Comparison of ENCODE assay signal across 9 cellular contexts in the genomic region with DNA sequence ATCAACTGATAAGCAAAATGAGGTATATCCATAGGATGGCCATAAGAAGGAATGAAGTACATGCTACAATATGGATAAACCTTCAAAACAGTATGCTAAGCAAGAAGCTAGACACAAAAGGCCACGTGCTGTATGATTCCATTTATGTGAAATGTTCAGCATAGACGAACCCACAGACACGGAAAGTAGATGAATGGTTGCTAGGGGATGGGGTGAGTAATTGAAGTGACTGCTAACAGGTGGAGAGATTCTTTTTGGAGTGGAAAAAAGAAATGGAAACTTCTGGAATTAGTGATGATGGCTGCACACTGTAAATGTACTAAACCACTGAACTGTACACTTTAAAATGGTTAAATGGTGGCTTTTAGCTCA. TPM values are rescaled to one million over a fixed set of nuclear protein-coding genes. Genes with fewer than 3 reads are reported as not detected.
DNase-seq lines count a peak whose midpoint lies in the region; ATAC-seq, FAIRE-seq and TF ChIP-seq lines count a peak whose summit lies in the region.
"Had no signal": no experiment of that assay in that cellular context is flagged by ENCODE, and none has a peak within 500 bp of the region (broad histone marks: within the 10 kb centered on the region; RNA-seq: fewer than 3 reads in every experiment).

No MANE protein-coding gene starts in this region.

- no peak for TF ChIP-seq EP300 in HepG2 (IDR thresholded peaks at IDR 0.05; ENCODE audit: low read depth in 2 of 2, low read length in 2 of 2)
- no peak for TF ChIP-seq EP300 in HepG2 (CRISPR knock-in tag; IDR thresholded peaks at IDR 0.05; ENCODE audit: borderline replicate concordance)

- H3K9me3 ChIP-seq in HepG2 (ENCODE audit: low read length) (no peaks in the 10 kb centered on the region), stomach smooth muscle (ENCODE audit: control insufficient read depth in 2 of 2, low read length in 2 of 2) (no peaks in the 10 kb centered on the region)

- no peak for TF ChIP-seq CTCF in HepG2 (CRISPR knock-in tag; IDR thresholded peaks at IDR 0.05)

- H3K9me3 Mint-ChIP-seq in T-helper 2 cell treated with Interferon-gamma antibody and Interleukin-4, amounts not matched to agents 5 μg/mL and 100 μg/mL, for 36 hours: no peaks in the 10 kb centered on the region
- no peaks in the 10 kb centered on the region for H3K9me3 Mint-ChIP-seq in activated T-helper 17 cell treated with anti-CD3 and anti-CD28 coated beads, Interleukin-2, amount 50 U/mL, for 72 hours

- no TSS peak for BruUV-seq in HepG2 (replicated peaks; lab: Mats Ljungman, UMichigan)

- H3K27ac Mint-ChIP-seq in T-helper 2 cell treated with Interferon-gamma antibody and Interleukin-4, amounts not matched to agents 5 μg/mL and 100 μg/mL, for 36 hours: peak overlapping the region; percentile 1
- peak overlapping the region; percentile 76 for H3K27ac Mint-ChIP-seq in activated T-helper 17 cell treated with anti-CD3 and anti-CD28 coated beads, Interleukin-2, amount 50 U/mL, for 72 hours

- H3K4me2 ChIP-seq in HepG2 (ENCODE audit: low read depth, low read length): peak overlapping the region; percentile 95

- H3K79me2 ChIP-seq in HepG2 (ENCODE audit: insufficient read depth, low read length): peaks cover 2% of the 10 kb centered on the region

- H2AFZ ChIP-seq in HepG2 (ENCODE audit: low read length): no peak overlapping the region

- H3K27ac ChIP-seq in HepG2 (ENCODE audit: extremely low read length, insufficient read depth, low read length) (peak overlapping the region; percentile 41), stomach smooth muscle (ENCODE audit: low read length) (peak overlapping the region; percentile 41)

- peak overlapping the region; percentile 52 for H3K9ac ChIP-seq in HepG2 (ENCODE audit: insufficient read depth, low read depth, low read length)
- H3K9ac ChIP-seq in stomach smooth muscle (ENCODE audit: low read length in 2 of 2): peak overlapping the region; percentile 50 to 72

- H3K4me3 Mint-ChIP-seq in T-helper 2 cell treated with Interferon-gamma antibody and Interleukin-4, amounts not matched to agents 5 μg/mL and 100 μg/mL, for 36 hours: peak overlapping the region; percentile 80
- H3K4me3 Mint-ChIP-seq in activated T-helper 17 cell treated with anti-CD3 and anti-CD28 coated beads, Interleukin-2, amount 50 U/mL, for 72 hours: peak overlapping the region; percentile 74

- H3K36me3 ChIP-seq in HepG2 (replicated peaks in 1 of 2; ENCODE audit: control insufficient read depth in 1 of 2, insufficient read depth in 2 of 2, low read length in 2 of 2): peaks cover 5 to 27% of the 10 kb centered on the region in 2 experiments
- H3K36me3 ChIP-seq in stomach smooth muscle (ENCODE audit: control insufficient read depth in 2 of 2, insufficient read depth in 2 of 2, low read length in 2 of 2): peaks cover 19 to 25% of the 10 kb centered on the region in 2 donors

- POLR2A ChIA-PET in HepG2 (lab: Yijun Ruan, JAX): interaction anchor here (0.9 to 2.9 kb wide), 5 partner anchors 10 to 40 kb away, joined by 3 to 26 read pairs (median 6); a partner anchor contains a TSS

- WGBS in HepG2 (ENCODE audit: low lambda C conversion rate): 95% methylated on average over 3 of the region's 3 CpGs

- peaks cover 20% of the 10 kb centered on the region for H3K4me1 Mint-ChIP-seq in T-helper 2 cell treated with Interferon-gamma antibody and Interleukin-4, amounts not matched to agents 5 μg/mL and 100 μg/mL, for 36 hours (ENCODE audit: low read depth)
- peaks cover 28% of the 10 kb centered on the region for H3K4me1 Mint-ChIP-seq in activated T-helper 17 cell treated with anti-CD3 and anti-CD28 coated beads, Interleukin-2, amount 50 U/mL, for 72 hours

- intact Hi-C loops in HepG2 (cut with micrococcal nuclease; ENCODE audit: unreplicated experiment): loop anchor here (5.0 kb wide), 1 partner anchor 147 kb away; no protein-coding TSS in a partner anchor

- H3K27me3 ChIP-seq in HepG2 (ENCODE audit: control insufficient read depth in 1 of 2, insufficient read depth in 2 of 2, low read length in 2 of 2) (peaks cover 0 to 4% of the 10 kb centered on the region in 2 experiments; a peak in 2 of 5 replicates), stomach smooth muscle (ENCODE audit: control insufficient read depth in 1 of 2, insufficient read depth in 2 of 2, low read length in 2 of 2) (no peaks in the 10 kb centered on the region)

- peaks cover 7% of the 10 kb centered on the region for H3K27me3 Mint-ChIP-seq in T-helper 2 cell treated with Interferon-gamma antibody and Interleukin-4, amounts not matched to agents 5 μg/mL and 100 μg/mL, for 36 hours (ENCODE audit: low read depth)
- H3K27me3 Mint-ChIP-seq in activated T-helper 17 cell treated with anti-CD3 and anti-CD28 coated beads, Interleukin-2, amount 50 U/mL, for 72 hours: no peaks in the 10 kb centered on the region

- no peak for TF ChIP-seq POLR2A in HepG2 (IDR thresholded peaks at IDR 0.05; ENCODE audit: insufficient read depth in 1 of 2, low read depth in 2 of 2, low read length in 2 of 2)

- TF ChIP-seq RAD21 in HepG2 (CRISPR knock-in tag; IDR thresholded peaks at IDR 0.05): no peak

- H3K36me3 Mint-ChIP-seq in T-helper 2 cell treated with Interferon-gamma antibody and Interleukin-4, amounts not matched to agents 5 μg/mL and 100 μg/mL, for 36 hours (ENCODE audit: low read depth): peaks cover 34% of the 10 kb centered on the region
- peaks cover 46% of the 10 kb centered on the region for H3K36me3 Mint-ChIP-seq in activated T-helper 17 cell treated with anti-CD3 and anti-CD28 coated beads, Interleukin-2, amount 50 U/mL, for 72 hours (ENCODE audit: low read depth)

- H4K20me1 ChIP-seq in HepG2 (ENCODE audit: insufficient read depth, low read length): no peaks in the 10 kb centered on the region

- peak; percentile 22 for ATAC-seq in activated T-helper 17 cell treated with anti-CD3 and anti-CD28 coated beads, Interleukin-2, amount 50 U/mL, for 72 hours (replicated peaks)
- no peak for ATAC-seq in HepG2
- no peak for ATAC-seq in HG02588 (IDR thresholded peaks at IDR 0.05; ENCODE audit: unreplicated experiment)

- peak overlapping the region in 2 of 3 experiments; percentile 56 to 75; a peak in 3 of 6 replicates for H3K4me3 ChIP-seq in HepG2 (replicated peaks in 1 of 3; ENCODE audit: insufficient read depth in 1 of 3, low read depth in 2 of 3, low read length in 3 of 3)
- H3K4me3 ChIP-seq in stomach smooth muscle (ENCODE audit: low read length in 2 of 2): peak overlapping the region; percentile 94 to 99

- CTCF ChIA-PET in HepG2 (lab: Yijun Ruan, JAX; ENCODE audit: low intra/inter-chr PET ratio, low total read pairs): no interaction called here

- in situ Hi-C loops in HepG2 (cut with HindIII; ENCODE audit: extremely low pct_ligation_motif_present, low pct_unique_long_range_greater_than_20kb): no loop called here

- DNase-seq in T-helper 2 cell treated with Interferon-gamma antibody and Interleukin-4, amounts not matched to agents 5 μg/mL and 100 μg/mL, for 36 hours (ENCODE audit: low spot score): no peak
- no peak for DNase-seq in T-helper 2 cell
- DNase-seq in HepG2 (ENCODE audit: low spot score): no peak
- no peak for DNase-seq in H4 (ENCODE audit: low spot score)
- DNase-seq in HK-2 (ENCODE audit: unreplicated experiment): no peak
- DNase-seq: AML-193 had no signal

- H3K4me1 ChIP-seq in HepG2 (ENCODE audit: insufficient read depth, low read length): peaks cover 56% of the 10 kb centered on the region
- H3K4me1 ChIP-seq in stomach smooth muscle (ENCODE audit: control insufficient read depth, insufficient read depth, low read length): peaks cover 14% of the 10 kb centered on the region

- peak; percentile 36 for FAIRE-seq in HepG2 (lab: Jason Lieb, UNC)

RNA-seq across cellular contexts. Expression of a gene that starts 0.6 kb away (rescaled TPM):
- total RNA-seq in activated T-helper 17 cell treated with anti-CD3 and anti-CD28 coated beads, Interleukin-2, amount 50 U/mL, for 72 hours: 1 to 10 TPM in 1 of 2 donors, under 1 TPM in 1; 0.63 to 1.7 TPM
- 0.11 and 0.31 TPM in 2 replicates for total RNA-seq in HepG2 (2016; rRNA removed; fragmentation: Illumina TruSeq; extraction: Trizol)
- 0.18 TPM in 1 of 2 replicates, not detected in the other for total RNA-seq in HepG2 (2016; cell fraction: cytosol; rRNA removed; fragmentation: Illumina TruSeq; extraction: Trizol; ENCODE audit: low read depth)
- total RNA-seq in HepG2 (2016; cell fraction: insoluble cytoplasmic fraction; rRNA removed; fragmentation: Illumina TruSeq; extraction: Trizol): 0.07 and 0.26 TPM in 2 replicates
- total RNA-seq in HepG2 (2016; cell fraction: membrane; rRNA removed; fragmentation: Illumina TruSeq; extraction: Trizol): 0.14 and 0.15 TPM in 2 replicates
- 0.34 and 0.50 TPM in 2 replicates for total RNA-seq in HepG2 (2016; cell fraction: nucleus; rRNA removed; fragmentation: Illumina TruSeq; extraction: Trizol)
- polyA plus RNA-seq in HepG2 (2011; rRNA removed): 2.4 and 2.9 TPM in 2 replicates
- 1.3 and 1.4 TPM in 2 replicates for polyA plus RNA-seq in HepG2 (2011; cell fraction: cytosol; rRNA removed)
- polyA plus RNA-seq in HepG2 (2011; cell fraction: nucleus; rRNA removed): 9.6 and 10.2 TPM in 2 replicates
- polyA plus RNA-seq in HepG2 (2012): 2.4 and 3.5 TPM in 2 replicates
- polyA plus RNA-seq in HepG2 (2016; cell fraction: cytosol; fragmentation: Illumina TruSeq; extraction: Trizol; ENCODE audit: low read depth): 0.06 and 0.17 TPM in 2 replicates
- 0.33 and 0.35 TPM in 2 replicates for polyA plus RNA-seq in HepG2 (2016; cell fraction: insoluble cytoplasmic fraction; fragmentation: Illumina TruSeq; extraction: Trizol; ENCODE audit: low read depth)
- polyA plus RNA-seq in HepG2 (2016; cell fraction: membrane; fragmentation: Illumina TruSeq; extraction: Trizol; ENCODE audit: low read depth): 0.15 and 0.24 TPM in 2 replicates
- polyA plus RNA-seq in HepG2 (2016; cell fraction: nucleus; fragmentation: Illumina TruSeq; extraction: Trizol; ENCODE audit: insufficient read depth, low read depth): 0.92 and 1.5 TPM in 2 replicates
- 1.9 and 2.0 TPM in 2 replicates for polyA minus RNA-seq in HepG2 (2011; rRNA and poly(A)+ RNA removed; ENCODE audit: low replicate concordance)
- 0.70 and 0.89 TPM in 2 replicates for polyA minus RNA-seq in HepG2 (2011; cell fraction: cytosol; rRNA and poly(A)+ RNA removed)
- 3.9 and 4.8 TPM in 2 replicates for polyA minus RNA-seq in HepG2 (2011; cell fraction: nucleus; rRNA and poly(A)+ RNA removed)
- 0.06 TPM in 1 of 2 replicates, not detected in the other for total RNA-seq in H4 (2014; rRNA removed; shearing (Covaris generic))

RNA-seq across cellular contexts. Expression of a gene that starts 10.7 kb away (rescaled TPM):
- 10 to 100 TPM; 38.4 to 44.4 TPM for total RNA-seq in activated T-helper 17 cell treated with anti-CD3 and anti-CD28 coated beads, Interleukin-2, amount 50 U/mL, for 72 hours
- total RNA-seq in HepG2 (2016; rRNA removed; fragmentation: Illumina TruSeq; extraction: Trizol): 25.3 and 26.9 TPM in 2 replicates
- 5.2 and 7.0 TPM in 2 replicates for total RNA-seq in HepG2 (2016; cell fraction: cytosol; rRNA removed; fragmentation: Illumina TruSeq; extraction: Trizol; ENCODE audit: low read depth)
- 25.0 and 27.0 TPM in 2 replicates for total RNA-seq in HepG2 (2016; cell fraction: insoluble cytoplasmic fraction; rRNA removed; fragmentation: Illumina TruSeq; extraction: Trizol)
- 11.5 and 12.6 TPM in 2 replicates for total RNA-seq in HepG2 (2016; cell fraction: membrane; rRNA removed; fragmentation: Illumina TruSeq; extraction: Trizol)
- total RNA-seq in HepG2 (2016; cell fraction: nucleus; rRNA removed; fragmentation: Illumina TruSeq; extraction: Trizol): 30.2 and 35.1 TPM in 2 replicates
- 13.7 and 14.9 TPM in 2 replicates for polyA plus RNA-seq in HepG2 (2011; rRNA removed)
- polyA plus RNA-seq in HepG2 (2011; cell fraction: cytosol; rRNA removed): 4.8 and 4.9 TPM in 2 replicates
- polyA plus RNA-seq in HepG2 (2011; cell fraction: nucleus; rRNA removed): 22.5 and 26.7 TPM in 2 replicates
- 10.8 and 12.2 TPM in 2 replicates for polyA plus RNA-seq in HepG2 (2012)
- 1.9 and 2.1 TPM in 2 replicates for polyA plus RNA-seq in HepG2 (2016; cell fraction: cytosol; fragmentation: Illumina TruSeq; extraction: Trizol; ENCODE audit: low read depth)
- 21.7 and 24.1 TPM in 2 replicates for polyA plus RNA-seq in HepG2 (2016; cell fraction: insoluble cytoplasmic fraction; fragmentation: Illumina TruSeq; extraction: Trizol; ENCODE audit: low read depth)
- 4.6 and 5.5 TPM in 2 replicates for polyA plus RNA-seq in HepG2 (2016; cell fraction: membrane; fragmentation: Illumina TruSeq; extraction: Trizol; ENCODE audit: low read depth)
- 43.7 and 51.7 TPM in 2 replicates for polyA plus RNA-seq in HepG2 (2016; cell fraction: nucleus; fragmentation: Illumina TruSeq; extraction: Trizol; ENCODE audit: insufficient read depth, low read depth)
- polyA minus RNA-seq in HepG2 (2011; rRNA and poly(A)+ RNA removed; ENCODE audit: low replicate concordance): 6.9 and 16.7 TPM in 2 replicates
- polyA minus RNA-seq in HepG2 (2011; cell fraction: cytosol; rRNA and poly(A)+ RNA removed): 4.8 and 6.9 TPM in 2 replicates
- polyA minus RNA-seq in HepG2 (2011; cell fraction: nucleus; rRNA and poly(A)+ RNA removed): 32.4 and 39.8 TPM in 2 replicates
- 35.4 and 40.5 TPM in 2 replicates for total RNA-seq in H4 (2014; rRNA removed; shearing (Covaris generic))

RNA-seq across cellular contexts. Expression of a gene that starts 11.0 kb away (rescaled TPM):
- 10 to 100 TPM; 19.3 to 33.4 TPM for total RNA-seq in activated T-helper 17 cell treated with anti-CD3 and anti-CD28 coated beads, Interleukin-2, amount 50 U/mL, for 72 hours
- 10.3 and 10.8 TPM in 2 replicates for total RNA-seq in HepG2 (2016; rRNA removed; fragmentation: Illumina TruSeq; extraction: Trizol)
- 1.7 and 3.1 TPM in 2 replicates for total RNA-seq in HepG2 (2016; cell fraction: cytosol; rRNA removed; fragmentation: Illumina TruSeq; extraction: Trizol; ENCODE audit: low read depth)
- total RNA-seq in HepG2 (2016; cell fraction: insoluble cytoplasmic fraction; rRNA removed; fragmentation: Illumina TruSeq; extraction: Trizol): 9.7 and 10.0 TPM in 2 replicates
- 3.2 and 3.8 TPM in 2 replicates for total RNA-seq in HepG2 (2016; cell fraction: membrane; rRNA removed; fragmentation: Illumina TruSeq; extraction: Trizol)
- 13.1 and 17.6 TPM in 2 replicates for total RNA-seq in HepG2 (2016; cell fraction: nucleus; rRNA removed; fragmentation: Illumina TruSeq; extraction: Trizol)
- polyA plus RNA-seq in HepG2 (2011; rRNA removed): 9.1 and 10.1 TPM in 2 replicates
- 6.0 and 7.1 TPM in 2 replicates for polyA plus RNA-seq in HepG2 (2011; cell fraction: cytosol; rRNA removed)
- polyA plus RNA-seq in HepG2 (2011; cell fraction: nucleus; rRNA removed): 39.5 and 68.7 TPM in 2 replicates
- 8.5 and 8.9 TPM in 2 replicates for polyA plus RNA-seq in HepG2 (2012)
- polyA plus RNA-seq in HepG2 (2016; cell fraction: cytosol; fragmentation: Illumina TruSeq; extraction: Trizol; ENCODE audit: low read depth): 1.0 and 2.0 TPM in 2 replicates
- polyA plus RNA-seq in HepG2 (2016; cell fraction: insoluble cytoplasmic fraction; fragmentation: Illumina TruSeq; extraction: Trizol; ENCODE audit: low read depth): 6.8 and 7.9 TPM in 2 replicates
- 1.5 and 2.2 TPM in 2 replicates for polyA plus RNA-seq in HepG2 (2016; cell fraction: membrane; fragmentation: Illumina TruSeq; extraction: Trizol; ENCODE audit: low read depth)
- polyA plus RNA-seq in HepG2 (2016; cell fraction: nucleus; fragmentation: Illumina TruSeq; extraction: Trizol; ENCODE audit: insufficient read depth, low read depth): 31.1 and 32.0 TPM in 2 replicates
- polyA minus RNA-seq in HepG2 (2011; rRNA and poly(A)+ RNA removed; ENCODE audit: low replicate concordance): 44.2 and 53.6 TPM in 2 replicates
- polyA minus RNA-seq in HepG2 (2011; cell fraction: cytosol; rRNA and poly(A)+ RNA removed): 4.7 and 7.2 TPM in 2 replicates
- polyA minus RNA-seq in HepG2 (2011; cell fraction: nucleus; rRNA and poly(A)+ RNA removed): 22.0 and 30.6 TPM in 2 replicates
- 12.4 and 23.6 TPM in 2 replicates for total RNA-seq in H4 (2014; rRNA removed; shearing (Covaris generic))
